Comparison of ENCODE assay signal across 16 cellular contexts in genomic region chr4:57865264-57865663, GRCh38.
A peak's percentile ranks its signal among the peaks of the same experiment; 100 is the strongest.
DNase-seq lines count a peak whose midpoint lies in the region; ATAC-seq and TF ChIP-seq lines count a peak whose summit lies in the region.
"Had no signal": no experiment of that assay in that cellular context is flagged by ENCODE, and none has a peak within 500 bp of the region (broad histone marks: within the 10 kb centered on the region; RNA-seq: fewer than 3 reads in every experiment).

No MANE protein-coding gene starts in this region.

- H3K27ac ChIP-seq in tibial nerve, result no peak overlapping the region
- H3K27ac ChIP-seq: esophagus muscularis mucosa, psoas muscle had no signal

- H3K36me3 Mint-ChIP-seq in immature natural killer cell, result no peaks in the 10 kb centered on the region
- H3K36me3 Mint-ChIP-seq: activated naive CD8-positive, alpha-beta T cell treated with anti-CD3 and anti-CD28 coated beads for 36 hours; mesothelial cell of epicardium had no signal

- no peak for TF ChIP-seq CTCF in tibial nerve (IDR thresholded peaks at IDR 0.05)

- H3K4me1 Mint-ChIP-seq in immature natural killer cell, result peaks cover 11 to 18% of the 10 kb centered on the region in 2 donors
- H3K4me1 Mint-ChIP-seq: activated naive CD8-positive, alpha-beta T cell treated with anti-CD3 and anti-CD28 coated beads for 36 hours had no signal

- peak; percentile 91 for ATAC-seq in GM19035 (IDR thresholded peaks at IDR 0.05; ENCODE audit: unreplicated experiment)
- ATAC-seq in GM21825 (IDR thresholded peaks at IDR 0.05; ENCODE audit: unreplicated experiment), result peak; percentile 88
- peak; percentile 90 for ATAC-seq in HG03135 (IDR thresholded peaks at IDR 0.05; ENCODE audit: unreplicated experiment)
- ATAC-seq: HCT116, psoas muscle had no signal

- 73 to 90% methylated on average over 1 of the region's 1 CpG for WGBS in tibial nerve, 2 donors

- peak overlapping the region in 3 of 6 donors; percentile 0 to 78 (median 31) for H3K27ac Mint-ChIP-seq in immature natural killer cell
- H3K27ac Mint-ChIP-seq: activated naive CD8-positive, alpha-beta T cell treated with anti-CD3 and anti-CD28 coated beads for 36 hours; mesothelial cell of epicardium had no signal

- no peaks in the 10 kb centered on the region for H3K27me3 ChIP-seq in tibial nerve
- H3K27me3 ChIP-seq: esophagus muscularis mucosa had no signal

- H3K9me3 Mint-ChIP-seq in immature natural killer cell, result peaks cover 0 to 4% (median 0%) of the 10 kb centered on the region in 6 donors
- H3K9me3 Mint-ChIP-seq: mesothelial cell of epicardium had no signal

- TF ChIP-seq EP300 in tibial nerve (IDR thresholded peaks at IDR 0.05), result no peak

- peak overlapping the region; percentile 30 to 61 (median 42) for H3K4me3 Mint-ChIP-seq in immature natural killer cell
- H3K4me3 Mint-ChIP-seq: activated naive CD8-positive, alpha-beta T cell treated with anti-CD3 and anti-CD28 coated beads for 36 hours; mesothelial cell of epicardium had no signal

- DNase-seq in immature natural killer cell (peak in 2 of 3 donors; percentile 0 to 13), tibial nerve (ENCODE audit: low spot score in 2 of 2) (no peak), midbrain (lab: John Stamatoyannopoulos, UW) (no peak)
- DNase-seq in activated CD4-positive, alpha-beta T cell treated with anti-CD3 and anti-CD28 coated beads for 4 hours, result no peak
- DNase-seq: activated naive CD8-positive, alpha-beta T cell treated with anti-CD3 and anti-CD28 coated beads for 36 hours; Caco-2; NCI-H345; psoas muscle; stimulated activated CD4-positive, alpha-beta T cell treated with anti-CD3 and anti-CD28 coated beads, Interleukin-4, amount 100 ng/mL, for 24 hours; T-helper 9 cell had no signal

- H3K27me3 Mint-ChIP-seq in immature natural killer cell (ENCODE audit: low read depth in 3 of 3), result peaks cover 0 to 2% (median 0%) of the 10 kb centered on the region in 3 donors
- H3K27me3 Mint-ChIP-seq: activated naive CD8-positive, alpha-beta T cell treated with anti-CD3 and anti-CD28 coated beads for 36 hours had no signal

- peaks cover 0 to 3% (median 0%) of the 10 kb centered on the region in 4 donors for H3K4me1 ChIP-seq in tibial nerve
- H3K4me1 ChIP-seq: Caco-2, esophagus muscularis mucosa, psoas muscle had no signal

- no peak overlapping the region for H3K4me3 ChIP-seq in tibial nerve
- H3K4me3 ChIP-seq: esophagus muscularis mucosa, psoas muscle had no signal

- TF ChIP-seq POLR2A in tibial nerve (IDR thresholded peaks at IDR 0.05), result no peak

- no peaks in the 10 kb centered on the region for H3K9me3 ChIP-seq in tibial nerve
- H3K9me3 ChIP-seq: Caco-2, esophagus muscularis mucosa, psoas muscle had no signal

- H3K36me3 ChIP-seq in tibial nerve, result no peaks in the 10 kb centered on the region
- H3K36me3 ChIP-seq: esophagus muscularis mucosa had no signal

Comparison
In these comparisons a context has a peak if more than half of its experiments do, and no peak if none do; other contexts are left out.
1. DNase-seq: peak in immature natural killer cell (2 of 3); none in tibial nerve (0 of 2), midbrain (single experiment) and activated CD4-positive, alpha-beta T cell treated with anti-CD3 and anti-CD28 coated beads for 4 hours (0 of 2).
2. Peak in every context shown above with its lines, with median percentiles within 50 percentile points of each other: ATAC-seq.